23 cellular contexts compared by ENCODE assay signal in the genomic region with DNA sequence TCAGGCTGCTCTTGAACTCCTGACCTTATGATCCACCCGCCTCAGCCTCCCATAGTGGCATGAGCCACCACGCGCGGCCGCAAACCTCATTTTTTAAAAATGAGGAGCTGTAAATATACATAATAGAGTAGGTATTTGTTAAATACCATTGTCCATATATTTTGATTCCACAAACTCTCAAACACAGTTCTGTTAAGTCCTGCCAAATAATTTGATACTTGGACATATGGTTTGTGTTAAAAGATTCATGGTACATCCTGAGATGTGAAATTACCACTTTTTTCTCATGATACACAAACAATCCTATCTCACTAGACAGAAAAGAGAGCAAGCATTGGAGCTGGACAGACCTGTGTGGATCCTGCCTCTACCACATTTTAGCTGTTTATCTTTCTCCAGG.
"Had no signal": no experiment of that assay in that cellular context is flagged by ENCODE, and none has a peak within 500 bp of the region (broad histone marks: within the 10 kb centered on the region; RNA-seq: fewer than 3 reads in every experiment).

No MANE protein-coding gene starts in this region.

- H3K4me3 Mint-ChIP-seq: activated naive CD8-positive, alpha-beta T cell treated with anti-CD3 and anti-CD28 coated beads for 36 hours; brain; immature natural killer cell; naive thymus-derived CD8-positive, alpha-beta T cell had no signal

- H3K9me3 ChIP-seq: esophagus muscularis mucosa, left lung, spleen had no signal

- H3K9me3 Mint-ChIP-seq: activated naive CD8-positive, alpha-beta T cell treated with anti-CD3 and anti-CD28 coated beads for 36 hours; brain had no signal

- H3K36me3 ChIP-seq: esophagus muscularis mucosa, left lung, spleen had no signal

- H3K27me3 Mint-ChIP-seq: activated naive CD8-positive, alpha-beta T cell treated with anti-CD3 and anti-CD28 coated beads for 36 hours; brain; naive thymus-derived CD8-positive, alpha-beta T cell; progenitor cell of endocrine pancreas had no signal

- H3K27ac ChIP-seq: dorsolateral prefrontal cortex, esophagus muscularis mucosa, left lung, spleen had no signal

- ATAC-seq: left lung; naive thymus-derived CD8-positive, alpha-beta T cell; stimulated activated naive CD8-positive, alpha-beta T cell treated with anti-CD3 and anti-CD28 coated beads, Interleukin-15, Interleukin-2, amounts not matched to agents 100 U/mL and 50 U/mL, for 24 hours had no signal

- H3K4me1 Mint-ChIP-seq: activated naive CD8-positive, alpha-beta T cell treated with anti-CD3 and anti-CD28 coated beads for 36 hours; immature natural killer cell; naive thymus-derived CD8-positive, alpha-beta T cell had no signal

- DNase-seq: activated CD4-positive, alpha-beta T cell treated with anti-CD3 and anti-CD28 coated beads for 4 hours; activated CD4-positive, alpha-beta T cell treated with anti-CD3 and anti-CD28 coated beads, Interleukin-2, amount 50 U/mL, for 48 hours; activated CD4-positive, CD25-positive, alpha-beta regulatory T cell; activated naive CD4-positive, alpha-beta T cell treated with Interleukin-2 at 50 U/mL for 16 hours; activated naive CD8-positive, alpha-beta T cell treated with anti-CD3 and anti-CD28 coated beads for 36 hours; activated T-cell treated with anti-CD3 and anti-CD28 coated beads, Interleukin-2, amount 50 U/mL, for 48 hours; amniotic stem cell; caudate nucleus; dorsolateral prefrontal cortex; foreskin melanocyte; immature natural killer cell; kidney glomerular epithelial cell; left lung; naive thymus-derived CD8-positive, alpha-beta T cell; retina; spleen; stimulated activated CD4-positive, alpha-beta T cell treated with anti-CD3 and anti-CD28 coated beads, Interleukin-4, amount 100 ng/mL, for 24 hours; stimulated activated naive CD8-positive, alpha-beta T cell treated with anti-CD3 and anti-CD28 coated beads, Interleukin-15, Interleukin-2, amounts not matched to agents 100 U/mL and 50 U/mL, for 24 hours; T1000 had no signal

- H3K4me1 ChIP-seq: esophagus muscularis mucosa, left lung, spleen had no signal

- H3K36me3 Mint-ChIP-seq: activated naive CD8-positive, alpha-beta T cell treated with anti-CD3 and anti-CD28 coated beads for 36 hours; brain; immature natural killer cell; naive thymus-derived CD8-positive, alpha-beta T cell had no signal

- H3K27ac Mint-ChIP-seq: activated naive CD8-positive, alpha-beta T cell treated with anti-CD3 and anti-CD28 coated beads for 36 hours; brain; immature natural killer cell; naive thymus-derived CD8-positive, alpha-beta T cell; progenitor cell of endocrine pancreas had no signal

- H3K4me3 ChIP-seq: dorsolateral prefrontal cortex, esophagus muscularis mucosa, left lung, lung, spleen had no signal

- H3K27me3 ChIP-seq: dorsolateral prefrontal cortex, esophagus muscularis mucosa, left lung, spleen had no signal
